Comparison of ENCODE assay signal across 16 cellular contexts in the genomic region with DNA sequence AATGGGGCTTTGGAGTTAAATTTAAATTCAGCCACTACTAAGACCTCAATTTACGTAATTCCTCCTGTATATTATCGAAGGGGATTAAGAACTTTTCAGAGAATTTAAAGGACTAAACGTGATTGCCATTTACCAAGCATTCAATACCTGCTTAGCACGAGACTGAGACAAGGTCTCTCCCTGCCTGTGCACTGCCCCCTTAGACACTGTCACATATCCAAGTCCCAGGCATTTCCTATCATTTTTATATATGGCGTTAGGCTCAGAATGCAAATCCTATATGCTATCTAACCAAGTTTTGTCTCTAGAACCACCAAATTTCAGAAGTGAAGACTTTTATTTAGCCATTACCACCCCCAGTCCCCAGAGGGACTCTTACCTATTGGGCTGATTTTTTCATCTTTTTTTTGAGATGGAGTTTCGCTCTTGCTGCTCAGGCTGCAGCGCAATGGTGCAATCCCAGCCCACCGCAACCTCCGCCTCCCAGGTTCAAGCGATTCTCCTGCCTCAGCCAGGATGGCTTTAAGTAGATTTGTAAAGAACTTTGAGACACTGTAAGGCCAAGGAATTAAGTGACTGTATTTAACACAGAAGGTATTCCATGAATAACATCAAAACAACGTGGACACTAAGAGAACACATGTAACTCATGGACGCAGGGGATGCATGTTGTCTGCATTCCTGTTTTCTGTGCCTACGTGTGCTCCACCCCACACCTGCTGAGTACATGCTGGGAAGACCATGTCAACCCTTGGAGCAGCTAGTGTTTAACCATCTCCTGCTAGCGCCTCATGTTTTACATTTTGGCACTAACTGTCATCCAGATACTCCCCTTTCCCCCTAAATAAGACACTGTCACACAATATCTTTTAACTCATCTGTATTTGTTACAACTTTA. TPM values are rescaled to one million over a fixed set of nuclear protein-coding genes. Genes with fewer than 3 reads are reported as not detected.
DNase-seq lines count a peak whose midpoint lies in the region; ATAC-seq, FAIRE-seq and TF ChIP-seq lines count a peak whose summit lies in the region.
"Had no signal": no experiment of that assay in that cellular context is flagged by ENCODE, and none has a peak within 500 bp of the region (broad histone marks: within the 10 kb centered on the region; RNA-seq: fewer than 3 reads in every experiment).

No MANE protein-coding gene starts in this region.

- no peak overlapping the region for H2BK120ac ChIP-seq in IMR-90 (ENCODE audit: low read depth, low read length)

- H4K8ac ChIP-seq in IMR-90 (ENCODE audit: low read depth in 2 of 2, low read length in 2 of 2): no peak overlapping the region

- H3K27ac ChIP-seq in IMR-90 (ENCODE audit: insufficient read depth, low read length) (no peak overlapping the region), GM12878 (ENCODE audit: control insufficient read depth, insufficient read depth) (no peak overlapping the region), WERI-Rb-1 (no peak overlapping the region)
- H3K27ac ChIP-seq: neural progenitor cell, stomach had no signal

- peak overlapping the region; percentile 88 for H3K4me3 Mint-ChIP-seq in activated T-cell treated with anti-CD3 and anti-CD28 coated beads, Interleukin-2, amount 50 U/mL, for 24 hours
- H3K4me3 Mint-ChIP-seq: neural progenitor cell had no signal

- H2AK5ac ChIP-seq in IMR-90 (ENCODE audit: low read depth, low read length): no peak overlapping the region

- RAD21 ChIA-PET in GM12878 (lab: Charles Lee; ENCODE audit: unreplicated experiment): no interaction called here

- H3K9me3 ChIP-seq in IMR-90 (ENCODE audit: control insufficient read depth, insufficient read depth, low read length): no peaks in the 10 kb centered on the region
- no peaks in the 10 kb centered on the region for H3K9me3 ChIP-seq in GM12878 (replicated peaks; ENCODE audit: control insufficient read depth, insufficient read depth, low read length)
- no peaks in the 10 kb centered on the region for H3K9me3 ChIP-seq in WERI-Rb-1 (ENCODE audit: severe bottlenecking)
- H3K9me3 ChIP-seq: stomach had no signal

- no peak overlapping the region for H4K5ac ChIP-seq in IMR-90 (ENCODE audit: low read depth, low read length)

- H3K36me3 ChIP-seq in IMR-90 (ENCODE audit: control insufficient read depth, insufficient read depth, low read length) (peaks cover 61% of the 10 kb centered on the region), GM12878 (ENCODE audit: control insufficient read depth in 2 of 2, insufficient read depth in 2 of 2, low read length in 1 of 2) (peaks cover 14 to 50% of the 10 kb centered on the region in 2 experiments), WERI-Rb-1 (peaks cover 75% of the 10 kb centered on the region)

- no peak for DNase-seq in activated T-cell treated with anti-CD3 and anti-CD28 coated beads, Interleukin-2, amount 50 U/mL, for 24 hours
- no peak for DNase-seq in activated T-cell treated with anti-CD3 and anti-CD28 coated beads for 4 hours
- DNase-seq in IMR-90: no peak
- no peak for DNase-seq in GM12878 (ENCODE audit: low read depth, low spot score)
- peak; percentile 70 for DNase-seq in pons (ENCODE audit: low spot score)
- no peak for DNase-seq in WERI-Rb-1
- DNase-seq in stimulated activated CD4-positive, alpha-beta T cell treated with anti-CD3 and anti-CD28 coated beads, Interleukin-4, amount 100 ng/mL, for 1 hour: no peak
- DNase-seq in G401 (ENCODE audit: low spot score): no peak
- DNase-seq: foreskin fibroblast; GOT3; mesendoderm; NCI-H1048; NCI-H526 treated with DMSO at 0.1 percent for 48 hours; stimulated activated CD4-positive, alpha-beta T cell treated with anti-CD3 and anti-CD28 coated beads, Interleukin-15, amount 100 ng/mL, for 24 hours; stomach had no signal

- no peak overlapping the region for H3K4me3 ChIP-seq in IMR-90 (ENCODE audit: insufficient read depth, low read depth, low read length)
- no peak overlapping the region for H3K4me3 ChIP-seq in GM12878
- H3K4me3 ChIP-seq in WERI-Rb-1 (ENCODE audit: low read depth, low read length): no peak overlapping the region
- H3K4me3 ChIP-seq: neural progenitor cell, stomach had no signal

- no peak for FAIRE-seq in GM12878 (lab: Jason Lieb, UNC)

- dilution Hi-C loops in IMR-90 (cut with HindIII; ENCODE audit: low sequenced_read_pairs, unreplicated experiment): no loop called here

- H3K27me3 ChIP-seq in IMR-90 (ENCODE audit: control insufficient read depth, insufficient read depth, low read length): no peaks in the 10 kb centered on the region
- no peaks in the 10 kb centered on the region for H3K27me3 ChIP-seq in GM12878 (replicated peaks in 1 of 2; ENCODE audit: control insufficient read depth in 2 of 2, insufficient read depth in 2 of 2, low read length in 1 of 2)
- no peaks in the 10 kb centered on the region for H3K27me3 ChIP-seq in WERI-Rb-1 (ENCODE audit: insufficient read depth, low read depth, severe bottlenecking)
- H3K27me3 ChIP-seq: neural progenitor cell, stomach had no signal

- in situ Hi-C loops in IMR-90 (cut with MboI; ENCODE audit: low sequenced_read_pairs): loop anchor here (25.0 kb wide), 1 partner anchor 232 kb away; a partner anchor contains a TSS
- in situ Hi-C loops in GM12878 (cut with MboI): no loop called here
- in situ Hi-C loops in G401 (cut with HindIII; ENCODE audit: low sequenced_read_pairs): loop anchor here (10.0 to 25.0 kb wide), 2 partner anchors 46 to 232 kb away; a partner anchor contains a TSS

- H2AK9ac ChIP-seq in IMR-90 (replicated peaks; ENCODE audit: low read depth, low read length, poor library complexity): no peak overlapping the region

- TF ChIP-seq RAD21 in IMR-90 (IDR thresholded peaks at IDR 0.05; ENCODE audit: low read length) (no peak), GM12878 (IDR thresholded peaks at IDR 0.05; ENCODE audit: insufficient read depth, low read depth, low read length) (no peak)

- H3K56ac ChIP-seq in IMR-90 (ENCODE audit: extremely low read depth, insufficient read depth, low read length): no peak overlapping the region

- H2BK5ac ChIP-seq in IMR-90 (ENCODE audit: low read depth, low read length, poor library complexity, severe bottlenecking): no peak overlapping the region

- WGBS in IMR-90 (ENCODE audit: extremely low coverage in 2 of 2, insufficient read length in 1 of 2), 2 experiments: 83% methylated on average over 6 of the region's 14 CpGs; no CpG with 5 or more reads in 1 of the 2 experiments
- WGBS in GM12878 (ENCODE audit: insufficient coverage, insufficient replicate concordance, low lambda C conversion rate, missing lambda C conversion rate): 77% methylated on average over 14 of the region's 14 CpGs

- no peak overlapping the region for H3K18ac ChIP-seq in IMR-90 (ENCODE audit: low read depth, low read length)

- H3K9ac ChIP-seq in IMR-90 (ENCODE audit: low read depth, low read length) (no peak overlapping the region), GM12878 (ENCODE audit: control insufficient read depth, insufficient read depth, low read length) (no peak overlapping the region)
- H3K9ac ChIP-seq: neural progenitor cell had no signal

- H3K4me1 Mint-ChIP-seq in activated T-cell treated with anti-CD3 and anti-CD28 coated beads, Interleukin-2, amount 50 U/mL, for 24 hours (ENCODE audit: low read depth): peaks cover 55% of the 10 kb centered on the region

- peak overlapping the region; percentile 35; the same call in 1 of the 2 replicates for H3K23ac ChIP-seq in IMR-90 (ENCODE audit: low read depth, low read length)

- H3K27me3 Mint-ChIP-seq in activated T-cell treated with anti-CD3 and anti-CD28 coated beads, Interleukin-2, amount 50 U/mL, for 24 hours: no peaks in the 10 kb centered on the region

- no peaks in the 10 kb centered on the region for H3K9me3 Mint-ChIP-seq in activated T-cell treated with anti-CD3 and anti-CD28 coated beads, Interleukin-2, amount 50 U/mL, for 24 hours
- H3K9me3 Mint-ChIP-seq: neural progenitor cell had no signal

- no peak overlapping the region for H2BK20ac ChIP-seq in IMR-90 (ENCODE audit: low read depth, low read length)

- peaks cover 53% of the 10 kb centered on the region for H4K20me1 ChIP-seq in IMR-90 (ENCODE audit: insufficient read depth, low read length)
- peaks cover 2% of the 10 kb centered on the region for H4K20me1 ChIP-seq in GM12878 (ENCODE audit: control insufficient read depth, insufficient read depth)

- SMC1A ChIA-PET in GM12878 (lab: Charles Lee; ENCODE audit: uncharacterized antibody, unreplicated experiment): no interaction called here

- H3K79me1 ChIP-seq in IMR-90 (ENCODE audit: low read depth in 1 of 2, low read length in 2 of 2): peaks cover 20 to 42% of the 10 kb centered on the region in 2 experiments

- POLR2A ChIA-PET in IMR-90 (lab: Charles Lee; ENCODE audit: unreplicated experiment): no interaction called here
- POLR2A ChIA-PET in GM12878 (lab: Charles Lee): no interaction called here

- no peak for TF ChIP-seq POLR2A in IMR-90 (IDR thresholded peaks at IDR 0.05; ENCODE audit: low read depth, low read length)
- peak; percentile 60 for TF ChIP-seq POLR2A in GM12878 (IDR thresholded peaks at IDR 0.05; ENCODE audit: low read depth, low read length)

- H2AFZ ChIP-seq in IMR-90 (replicated peaks; ENCODE audit: low read length, poor library complexity) (no peak overlapping the region), GM12878 (ENCODE audit: control insufficient read depth, low read depth, low read length) (no peak overlapping the region)
- H2AFZ ChIP-seq: neural progenitor cell had no signal

- H3K27ac Mint-ChIP-seq in activated T-cell treated with anti-CD3 and anti-CD28 coated beads, Interleukin-2, amount 50 U/mL, for 24 hours: peak overlapping the region; percentile 89
- H3K27ac Mint-ChIP-seq: neural progenitor cell had no signal

- intact Hi-C loops in IMR-90 (cut with micrococcal nuclease): no loop called here
- intact Hi-C loops in GM12878 (cut with micrococcal nuclease; ENCODE audit: unreplicated experiment): no loop called here

- H2BK15ac ChIP-seq in IMR-90 (ENCODE audit: low read depth, low read length): no peak overlapping the region

- CTCF ChIA-PET in IMR-90 (lab: Yijun Ruan, JAX) (no interaction called here), GM12878 (lab: Yijun Ruan, JAX) (interaction anchor here (0.8 to 1.5 kb wide), 2 partner anchors 14 to 234 kb away, joined by 3 read pairs; no protein-coding TSS in a partner anchor)

- no peak overlapping the region for H4K91ac ChIP-seq in IMR-90 (ENCODE audit: insufficient read depth, low read depth, low read length)

- H3K9me1 ChIP-seq in IMR-90 (ENCODE audit: insufficient read depth, low read length): no peaks in the 10 kb centered on the region; the same call in 1 of the 2 replicates

- H3K4me1 ChIP-seq in IMR-90 (ENCODE audit: control insufficient read depth, insufficient read depth, low read length) (peaks cover 3% of the 10 kb centered on the region), GM12878 (ENCODE audit: control insufficient read depth, insufficient read depth, low read length) (no peaks in the 10 kb centered on the region; the same call in 1 of the 2 replicates)

- BruUV-seq in IMR-90 (replicated peaks; lab: Mats Ljungman, UMichigan) (no TSS peak), GM12878 (replicated peaks; lab: Mats Ljungman, UMichigan) (no TSS peak)

- TF ChIP-seq CTCF in IMR-90 (conservative IDR thresholded peaks at IDR 0.05; ENCODE audit: low read depth, low read length): no peak
- TF ChIP-seq CTCF in GM12878 (IDR thresholded peaks at IDR 0.05 in 2 of 3, conservative IDR thresholded peaks at IDR 0.05 in 1 of 3; ENCODE audit: control insufficient read depth in 2 of 3, extremely low read depth in 1 of 3, insufficient read depth in 1 of 3, low read depth in 3 of 3, low read length in 3 of 3): no peak
- no peak for TF ChIP-seq CTCF in WERI-Rb-1 (IDR thresholded peaks at IDR 0.05; ENCODE audit: low read depth, low read length)

- peaks cover 89% of the 10 kb centered on the region for H3K36me3 Mint-ChIP-seq in activated T-cell treated with anti-CD3 and anti-CD28 coated beads, Interleukin-2, amount 50 U/mL, for 24 hours (ENCODE audit: low read depth)

- no peak for TF ChIP-seq EP300 in GM12878 (IDR thresholded peaks at IDR 0.05; ENCODE audit: borderline replicate concordance in 1 of 2, control insufficient read depth in 1 of 2, low read depth in 2 of 2, low read length in 2 of 2)

- H3K4me2 ChIP-seq in IMR-90 (ENCODE audit: low read depth, low read length) (no peak overlapping the region), GM12878 (ENCODE audit: control insufficient read depth, insufficient read depth) (no peak overlapping the region)
- H3K4me2 ChIP-seq: neural progenitor cell had no signal

- H3K79me2 ChIP-seq in GM12878 (ENCODE audit: control insufficient read depth, insufficient read depth, low read length): peaks cover 30% of the 10 kb centered on the region

- ATAC-seq in IMR-90 (ENCODE audit: low read depth) (no peak), GM12878 (no peak)

- H3K14ac ChIP-seq in IMR-90 (replicated peaks; ENCODE audit: low read depth, low read length): no peak overlapping the region

- H3K4ac ChIP-seq in IMR-90 (ENCODE audit: low read depth, low read length): no peak overlapping the region

RNA-seq across cellular contexts. Expression of a gene that starts 6.4 kb away (rescaled TPM):
- total RNA-seq in IMR-90 (2012; rRNA removed): 578 and 1,483 TPM in 2 replicates
- 485 and 535 TPM in 2 replicates for polyA plus RNA-seq in IMR-90 (2012; rRNA removed)
- 72.4 and 152 TPM in 2 replicates for polyA plus RNA-seq in IMR-90 (2012; cell fraction: cytosol; rRNA removed)
- polyA plus RNA-seq in IMR-90 (2012; cell fraction: nucleus; rRNA removed; ENCODE audit: low replicate concordance): 46.8 and 204 TPM in 2 replicates
- 199 and 205 TPM in 2 replicates for total RNA-seq in GM12878 (2013; cell fraction: nucleolus; rRNA removed)
- total RNA-seq in GM12878 (2014; rRNA removed): 338 and 346 TPM in 2 replicates
- total RNA-seq in GM12878 (2014; rRNA removed; fragmentation: Illumina TruSeq; extraction: Trizol): 262 and 271 TPM in 2 replicates
- 590 and 599 TPM in 2 replicates for total RNA-seq in GM12878 (2021)
- polyA plus RNA-seq in GM12878 (2011; ENCODE audit: low read depth): 318 TPM
- polyA plus RNA-seq in GM12878 (2011; rRNA removed): 679 and 903 TPM in 2 replicates
- polyA plus RNA-seq in GM12878 (2011; cell fraction: cytosol; rRNA removed): 242 and 272 TPM in 2 replicates
- 184 and 273 TPM in 2 replicates for polyA plus RNA-seq in GM12878 (2011; cell fraction: nucleus; rRNA removed)
- 360 and 494 TPM in 2 replicates for polyA plus RNA-seq in GM12878 (2012)
- 1,054 and 1,264 TPM in 2 replicates for polyA plus RNA-seq in GM12878 (2014; fragmentation: Illumina TruSeq; extraction: Trizol)
- 100 to 1,000 TPM; 555 to 817 TPM for polyA plus RNA-seq in GM12878 (2014; fragmentation: Nextera tagmentation; extraction: Ambion mirVana)
- 439 and 489 TPM in 2 replicates for polyA plus RNA-seq in GM12878 (2014; rRNA removed)
- polyA plus RNA-seq in GM12878 (2016; fragmentation: Nextera tagmentation; extraction: Ambion mirVana): 1,000 to 10,000 TPM; 1,313 to 1,315 TPM
- 367 and 534 TPM in 2 replicates for polyA minus RNA-seq in GM12878 (2011; rRNA and poly(A)+ RNA removed)
- polyA minus RNA-seq in GM12878 (2011; cell fraction: cytosol; rRNA and poly(A)+ RNA removed): 406 and 527 TPM in 2 replicates
- polyA minus RNA-seq in GM12878 (2011; cell fraction: nucleus; rRNA and poly(A)+ RNA removed): 126 and 179 TPM in 2 replicates
- total RNA-seq in G401 (2014; rRNA removed; shearing (Covaris generic)): 161 and 248 TPM in 2 replicates

RNA-seq across cellular contexts. Expression of a gene that starts 59.3 kb away (rescaled TPM):
- total RNA-seq in IMR-90 (2012; rRNA removed) (27.4 and 28.1 TPM in 2 replicates), GM12878 (2014; rRNA removed) (14.6 and 17.5 TPM in 2 replicates), GM12878 (2014; rRNA removed; fragmentation: Illumina TruSeq; extraction: Trizol) (19.4 and 20.4 TPM in 2 replicates), GM12878 (2021) (22.7 and 25.7 TPM in 2 replicates)
- polyA plus RNA-seq in IMR-90 (2012; rRNA removed) (18.7 and 20.3 TPM in 2 replicates), GM12878 (2011; rRNA removed) (17.0 and 18.1 TPM in 2 replicates), GM12878 (2014; fragmentation: Illumina TruSeq; extraction: Trizol) (18.7 and 19.1 TPM in 2 replicates), GM12878 (2014; fragmentation: Nextera tagmentation; extraction: Ambion mirVana) (10 to 100 TPM in 1 of 2 experiments, 1 to 10 TPM in 1; 9.1 to 13.7 TPM), GM12878 (2014; rRNA removed) (16.6 and 17.8 TPM in 2 replicates), GM12878 (2016; fragmentation: Nextera tagmentation; extraction: Ambion mirVana) (10 to 100 TPM; 24.0 to 25.9 TPM)
- 14.7 and 20.0 TPM in 2 replicates for polyA plus RNA-seq in IMR-90 (2012; cell fraction: cytosol; rRNA removed)
- polyA plus RNA-seq in IMR-90 (2012; cell fraction: nucleus; rRNA removed; ENCODE audit: low replicate concordance): 19.0 and 29.1 TPM in 2 replicates
- 38.1 and 38.2 TPM in 2 replicates for total RNA-seq in GM12878 (2013; cell fraction: nucleolus; rRNA removed)
- 10.3 TPM for polyA plus RNA-seq in GM12878 (2011; ENCODE audit: low read depth)
- polyA plus RNA-seq in GM12878 (2011; cell fraction: cytosol; rRNA removed): 12.8 and 14.7 TPM in 2 replicates
- polyA plus RNA-seq in GM12878 (2011; cell fraction: nucleus; rRNA removed): 15.5 and 18.0 TPM in 2 replicates
- 10.9 and 14.6 TPM in 2 replicates for polyA plus RNA-seq in GM12878 (2012)
- polyA minus RNA-seq in GM12878 (2011; rRNA and poly(A)+ RNA removed): 28.9 and 31.2 TPM in 2 replicates
- 9.2 and 11.7 TPM in 2 replicates for polyA minus RNA-seq in GM12878 (2011; cell fraction: cytosol; rRNA and poly(A)+ RNA removed)
- polyA minus RNA-seq in GM12878 (2011; cell fraction: nucleus; rRNA and poly(A)+ RNA removed): 17.2 and 28.2 TPM in 2 replicates
- total RNA-seq in G401 (2014; rRNA removed; shearing (Covaris generic)): 24.2 and 35.3 TPM in 2 replicates
